In genomic region chr10:34704526-34705184, GRCh38 we compare ENCODE assay signal across 33 cellular contexts.
DNase-seq lines count a peak whose midpoint lies in the region; ATAC-seq, FAIRE-seq and TF ChIP-seq lines count a peak whose summit lies in the region.
"Had no signal": no experiment of that assay in that cellular context is flagged by ENCODE, and none has a peak within 500 bp of the region (broad histone marks: within the 10 kb centered on the region; RNA-seq: fewer than 3 reads in every experiment).

No MANE protein-coding gene starts in this region.

- H3K27me3 Mint-ChIP-seq in mesothelial cell of epicardium (ENCODE audit: low read depth) = no peaks in the 10 kb centered on the region
- H3K27me3 Mint-ChIP-seq in activated T-cell treated with anti-CD3 and anti-CD28 coated beads, Interleukin-2, amount 50 U/mL, for 4 hours (ENCODE audit: low read depth) = peaks cover 5% of the 10 kb centered on the region
- no peaks in the 10 kb centered on the region for H3K27me3 Mint-ChIP-seq in chondrocyte (ENCODE audit: low read depth)
- H3K27me3 Mint-ChIP-seq: activated CD8-positive, alpha-beta T cell treated with anti-CD3 and anti-CD28 coated beads for 36 hours had no signal

- CTCF ChIA-PET in HEK293 (lab: Yijun Ruan, JAX) = no interaction called here

- H3K4me1 Mint-ChIP-seq in mesothelial cell of epicardium = peaks cover 50% of the 10 kb centered on the region
- H3K4me1 Mint-ChIP-seq in activated T-cell treated with anti-CD3 and anti-CD28 coated beads, Interleukin-2, amount 50 U/mL, for 4 hours (ENCODE audit: low read depth) = peaks cover 6% of the 10 kb centered on the region
- peaks cover 70% of the 10 kb centered on the region for H3K4me1 Mint-ChIP-seq in chondrocyte (ENCODE audit: low read depth)
- H3K4me1 Mint-ChIP-seq: immature natural killer cell, naive B cell had no signal

- no peak overlapping the region for H3K4me3 ChIP-seq in HEK293 (ENCODE audit: low read depth, low read length)
- H3K4me3 ChIP-seq in upper lobe of left lung = no peak overlapping the region
- H3K4me3 ChIP-seq: adrenal gland, body of pancreas had no signal

- POLR2A ChIA-PET in HEK293 (lab: Yijun Ruan, JAX) = no interaction called here

- TF ChIP-seq POLR2A in upper lobe of left lung (IDR thresholded peaks at IDR 0.05) = no peak

- peak overlapping the region; percentile 53 for H3K27ac Mint-ChIP-seq in mesothelial cell of epicardium
- H3K27ac Mint-ChIP-seq in chondrocyte (ENCODE audit: unreplicated experiment) = no peak overlapping the region
- H3K27ac Mint-ChIP-seq: activated CD4-positive, alpha-beta T cell treated with anti-CD3 and anti-CD28 coated beads for 36 hours; activated CD8-positive, alpha-beta T cell treated with anti-CD3 and anti-CD28 coated beads for 36 hours; activated naive CD4-positive, alpha-beta T cell treated with anti-CD3 and anti-CD28 coated beads for 36 hours; CD8-positive, alpha-beta T cell; immature natural killer cell; naive B cell had no signal

- TF ChIP-seq CTCF in HEK293 (tag by site-specific recombination; IDR thresholded peaks at IDR 0.05) = no peak
- no peak for TF ChIP-seq CTCF in mesothelial cell of epicardium (IDR thresholded peaks at IDR 0.05; ENCODE audit: unreplicated experiment)
- no peak for TF ChIP-seq CTCF in upper lobe of left lung (IDR thresholded peaks at IDR 0.05)
- TF ChIP-seq CTCF in chondrocyte (IDR thresholded peaks at IDR 0.05) = no peak

- H3K36me3 Mint-ChIP-seq in mesothelial cell of epicardium (no peaks in the 10 kb centered on the region), chondrocyte (ENCODE audit: low read depth) (no peaks in the 10 kb centered on the region)
- no peaks in the 10 kb centered on the region for H3K36me3 Mint-ChIP-seq in activated T-cell treated with anti-CD3 and anti-CD28 coated beads, Interleukin-2, amount 50 U/mL, for 4 hours (ENCODE audit: insufficient read depth)
- H3K36me3 Mint-ChIP-seq: CD8-positive, alpha-beta T cell; immature natural killer cell; naive B cell had no signal

- peak; percentile 65 for FAIRE-seq in endometrium (lab: Jason Lieb, UNC)
- FAIRE-seq: H54 had no signal

- no peak overlapping the region for H3K27ac ChIP-seq in HEK293 (ENCODE audit: extremely low read depth, low read depth, low read length)
- peak overlapping the region in 3 of 4 donors; percentile 10 to 42 (median 19) for H3K27ac ChIP-seq in upper lobe of left lung
- H3K27ac ChIP-seq: neutrophil had no signal

- no peak for DNase-seq in mesothelial cell of epicardium (ENCODE audit: low spot score in 2 of 2, unreplicated experiment in 2 of 2)
- DNase-seq in upper lobe of left lung = no peak
- DNase-seq in NCI-H2227 (lab: John Stamatoyannopoulos, UW; ENCODE audit: unreplicated experiment) = no peak
- no peak for DNase-seq in activated T-cell treated with anti-CD3 and anti-CD28 coated beads, Interleukin-2, amount 50 U/mL, for 4 hours
- no peak for DNase-seq in chondrocyte (ENCODE audit: low spot score)
- DNase-seq: activated CD4-positive, alpha-beta T cell treated with anti-CD3 and anti-CD28 coated beads for 36 hours; activated CD8-positive, alpha-beta memory T cell treated with anti-CD3 and anti-CD28 coated beads, Interleukin-2, amount 50 U/mL, for 48 hours; activated CD8-positive, alpha-beta T cell treated with anti-CD3 and anti-CD28 coated beads for 36 hours; activated naive CD4-positive, alpha-beta T cell treated with anti-CD3 and anti-CD28 coated beads for 36 hours; adrenal gland; body of pancreas; CD8-positive, alpha-beta T cell; dermis blood vessel endothelial cell; DMS 273 treated with DMSO at 0.1 percent for 48 hours; EL; hypothalamus; immature natural killer cell; KG1; left colon; mesendoderm; naive B cell; NCI-H1436 treated with DMSO at 0.1 percent for 48 hours; NCI-H2081 treated with DMSO at 0.1 percent for 48 hours; NCI-H345; Right ventricle myocardium superior; stimulated activated CD4-positive, alpha-beta T cell treated with anti-CD3 and anti-CD28 coated beads, Interleukin-4, amount 100 ng/mL, for 24 hours; substantia nigra; T-helper 2 cell had no signal

- no peak overlapping the region for H3K4me3 Mint-ChIP-seq in mesothelial cell of epicardium
- H3K4me3 Mint-ChIP-seq in activated T-cell treated with anti-CD3 and anti-CD28 coated beads, Interleukin-2, amount 50 U/mL, for 4 hours = no peak overlapping the region
- H3K4me3 Mint-ChIP-seq in chondrocyte (ENCODE audit: unreplicated experiment) = no peak overlapping the region
- H3K4me3 Mint-ChIP-seq: activated CD4-positive, alpha-beta T cell treated with anti-CD3 and anti-CD28 coated beads for 36 hours; activated CD8-positive, alpha-beta T cell treated with anti-CD3 and anti-CD28 coated beads for 36 hours; activated naive CD4-positive, alpha-beta T cell treated with anti-CD3 and anti-CD28 coated beads for 36 hours; CD8-positive, alpha-beta T cell; immature natural killer cell; naive B cell had no signal

- H3K9me3 ChIP-seq in HEK293 (ENCODE audit: control insufficient read depth, insufficient read depth, low read depth, low read length) (no peaks in the 10 kb centered on the region), upper lobe of left lung (no peaks in the 10 kb centered on the region)
- H3K9me3 ChIP-seq: adrenal gland, body of pancreas, neutrophil had no signal

- no peaks in the 10 kb centered on the region for H3K27me3 ChIP-seq in upper lobe of left lung
- H3K27me3 ChIP-seq: adrenal gland, body of pancreas had no signal

- H3K9me3 Mint-ChIP-seq in mesothelial cell of epicardium (no peaks in the 10 kb centered on the region), chondrocyte (ENCODE audit: low read depth) (no peaks in the 10 kb centered on the region)
- H3K9me3 Mint-ChIP-seq in activated T-cell treated with anti-CD3 and anti-CD28 coated beads, Interleukin-2, amount 50 U/mL, for 4 hours = no peaks in the 10 kb centered on the region
- H3K9me3 Mint-ChIP-seq: activated CD8-positive, alpha-beta T cell treated with anti-CD3 and anti-CD28 coated beads for 36 hours; activated naive CD4-positive, alpha-beta T cell treated with anti-CD3 and anti-CD28 coated beads for 36 hours; CD8-positive, alpha-beta T cell; immature natural killer cell had no signal

- peaks cover 29% of the 10 kb centered on the region for H3K4me1 ChIP-seq in HEK293 (ENCODE audit: control insufficient read depth, insufficient read depth, low read length)
- peaks cover 33 to 54% (median 37%) of the 10 kb centered on the region in 4 donors for H3K4me1 ChIP-seq in upper lobe of left lung

- no peak for TF ChIP-seq EP300 in upper lobe of left lung (IDR thresholded peaks at IDR 0.05)

- no peak for ATAC-seq in upper lobe of left lung (ENCODE audit: low FRiP score in 2 of 2)
- no peak for ATAC-seq in GM18867 (IDR thresholded peaks at IDR 0.05; ENCODE audit: unreplicated experiment)
- no peak for ATAC-seq in activated T-cell treated with anti-CD3 and anti-CD28 coated beads, Interleukin-2, amount 50 U/mL, for 4 hours
- ATAC-seq: activated CD4-positive, alpha-beta T cell treated with anti-CD3 and anti-CD28 coated beads for 36 hours; activated CD8-positive, alpha-beta T cell treated with anti-CD3 and anti-CD28 coated beads for 36 hours; body of pancreas; CD8-positive, alpha-beta T cell; left colon had no signal

- no peaks in the 10 kb centered on the region for H3K36me3 ChIP-seq in HEK293 (ENCODE audit: control insufficient read depth in 2 of 2, insufficient read depth in 1 of 2, low read length in 2 of 2)
- H3K36me3 ChIP-seq in upper lobe of left lung = no peaks in the 10 kb centered on the region
- H3K36me3 ChIP-seq: adrenal gland, neutrophil had no signal

- 34 to 48% methylated on average over 2 of the region's 2 CpGs for WGBS in upper lobe of left lung, 2 donors

TF ChIP-seq in HEK293, 187 proteins besides CTCF, POLR2A, EP300 and RAD21:
- no peak for TF ChIP-seq ZNF501 (tag by site-specific recombination; IDR thresholded peaks at IDR 0.05)
- TF ChIP-seq PRDM6 (tag by site-specific recombination; IDR thresholded peaks at IDR 0.05) = peak; percentile 24; the same call in 1 of the 2 replicates
